In the genomic region with DNA sequence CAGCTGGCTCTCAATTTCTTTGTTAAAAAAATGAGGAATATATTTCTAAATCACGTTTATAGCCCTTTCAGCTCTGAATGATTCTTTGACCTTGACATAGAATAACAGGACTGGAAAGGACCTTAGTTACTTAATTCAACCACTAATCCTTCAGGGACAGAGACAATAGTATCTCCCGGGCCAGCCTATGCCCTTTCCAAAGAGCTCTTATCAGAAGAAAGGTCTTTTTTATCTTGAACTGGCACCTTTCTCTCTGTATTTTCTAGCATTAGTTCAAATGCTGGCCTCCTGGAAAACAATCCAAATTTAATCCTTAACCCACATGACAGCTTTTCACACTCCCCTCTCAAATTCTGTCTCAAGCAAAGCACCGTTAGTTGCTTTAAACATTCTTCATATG, we compare ENCODE assay signal across 34 cellular contexts.
"Had no signal": no experiment of that assay in that cellular context is flagged by ENCODE, and none has a peak within 500 bp of the region (broad histone marks: within the 10 kb centered on the region; RNA-seq: fewer than 3 reads in every experiment).

No MANE protein-coding gene starts in this region.

- H3K27me3 ChIP-seq: ascending aorta, ovary, right lobe of liver, testis had no signal

- DNase-seq: activated CD4-positive, alpha-beta memory T cell treated with anti-CD3 and anti-CD28 coated beads for 36 hours; activated CD4-positive, alpha-beta T cell treated with anti-CD3 and anti-CD28 coated beads, Interleukin-2, amount 10 ng/mL, durations not matched to agents 24 days and 14 days; activated CD4-positive, CD25-positive, alpha-beta regulatory T cell treated with anti-CD3 and anti-CD28 coated beads, Interleukin-2, amount 50 U/mL, for 72 hours; activated CD8-positive, alpha-beta memory T cell treated with anti-CD3 and anti-CD28 coated beads, Interleukin-2, amount 50 U/mL, for 4 hours; activated gamma-delta T cell; activated naive CD4-positive, alpha-beta T cell treated with anti-CD3 and anti-CD28 coated beads, Interleukin-2, amount 10 ng/mL, durations not matched to agents 7 days and 5 days; activated naive CD8-positive, alpha-beta T cell treated with anti-CD3 and anti-CD28 coated beads, Interleukin-2, amount 10 ng/mL, durations not matched to agents 7 days and 5 days; activated T-cell treated with anti-CD3 and anti-CD28 coated beads, Interleukin-2, amount 50 U/mL, for 24 hours; cortex of kidney; effector memory CD8-positive, alpha-beta T cell; foreskin fibroblast; head of caudate nucleus; hippocampal formation; left cardiac atrium; left ventricle myocardium superior; naive B cell; nephron progenitor cell; ovary; right lobe of liver; stimulated activated CD4-positive, alpha-beta T cell treated with anti-CD3 and anti-CD28 coated beads, Interleukin-12 subunit alpha, Interleukin-12 subunit beta, amount 100 ng/mL, for 4 hours; stimulated activated CD4-positive, alpha-beta T cell treated with anti-CD3 and anti-CD28 coated beads, Interleukin-4, amount 100 ng/mL, for 1 hour; stimulated activated naive CD8-positive, alpha-beta T cell treated with anti-CD3 and anti-CD28 coated beads, Interleukin-15, Interleukin-2, amounts not matched to agents 100 U/mL and 50 U/mL, for 24 hours; testis; trophoblast cell had no signal

- H3K4me3 ChIP-seq: ascending aorta, ovary, right lobe of liver, skin epidermis, testis had no signal

- H3K9me3 ChIP-seq: ascending aorta, ovary, right lobe of liver, testis had no signal

- H3K36me3 Mint-ChIP-seq: activated CD4-positive, alpha-beta memory T cell treated with anti-CD3 and anti-CD28 coated beads for 36 hours; activated naive CD4-positive, alpha-beta T cell treated with anti-CD3 and anti-CD28 coated beads, Interleukin-2, amount 10 ng/mL, durations not matched to agents 7 days and 5 days; brain; mesothelial cell of epicardium; naive B cell had no signal

- H3K4me3 Mint-ChIP-seq: activated CD4-positive, alpha-beta memory T cell treated with anti-CD3 and anti-CD28 coated beads for 36 hours; activated CD4-positive, alpha-beta T cell treated with anti-CD3 and anti-CD28 coated beads, Interleukin-2, amount 10 ng/mL, durations not matched to agents 24 days and 14 days; activated naive CD4-positive, alpha-beta T cell treated with anti-CD3 and anti-CD28 coated beads, Interleukin-2, amount 10 ng/mL, durations not matched to agents 7 days and 5 days; activated naive CD8-positive, alpha-beta T cell treated with anti-CD3 and anti-CD28 coated beads, Interleukin-2, amount 10 ng/mL, durations not matched to agents 7 days and 5 days; activated T-cell treated with anti-CD3 and anti-CD28 coated beads, Interleukin-2, amount 50 U/mL, for 24 hours; brain; effector memory CD8-positive, alpha-beta T cell; mesothelial cell of epicardium; naive B cell; nephron progenitor cell; T-helper 2 cell treated with Interferon-gamma antibody and Interleukin-4, amounts not matched to agents 5 μg/mL and 100 μg/mL, for 36 hours had no signal

- H3K4me1 ChIP-seq: ascending aorta, right lobe of liver, testis had no signal

- H3K9me3 Mint-ChIP-seq: activated CD4-positive, alpha-beta T cell treated with anti-CD3 and anti-CD28 coated beads, Interleukin-2, amount 10 ng/mL, durations not matched to agents 24 days and 14 days; activated naive CD4-positive, alpha-beta T cell treated with anti-CD3 and anti-CD28 coated beads, Interleukin-2, amount 10 ng/mL, durations not matched to agents 7 days and 5 days; activated T-cell treated with anti-CD3 and anti-CD28 coated beads, Interleukin-2, amount 50 U/mL, for 24 hours; effector memory CD8-positive, alpha-beta T cell; T-helper 2 cell treated with Interferon-gamma antibody and Interleukin-4, amounts not matched to agents 5 μg/mL and 100 μg/mL, for 36 hours had no signal

- H3K27ac Mint-ChIP-seq: activated CD4-positive, alpha-beta memory T cell treated with anti-CD3 and anti-CD28 coated beads for 36 hours; activated CD4-positive, alpha-beta T cell treated with anti-CD3 and anti-CD28 coated beads, Interleukin-2, amount 10 ng/mL, durations not matched to agents 24 days and 14 days; activated naive CD4-positive, alpha-beta T cell treated with anti-CD3 and anti-CD28 coated beads, Interleukin-2, amount 10 ng/mL, durations not matched to agents 7 days and 5 days; activated naive CD8-positive, alpha-beta T cell treated with anti-CD3 and anti-CD28 coated beads, Interleukin-2, amount 10 ng/mL, durations not matched to agents 7 days and 5 days; activated T-cell treated with anti-CD3 and anti-CD28 coated beads, Interleukin-2, amount 50 U/mL, for 24 hours; effector memory CD8-positive, alpha-beta T cell; mesothelial cell of epicardium; naive B cell; nephron progenitor cell; progenitor cell of endocrine pancreas; T-helper 2 cell treated with Interferon-gamma antibody and Interleukin-4, amounts not matched to agents 5 μg/mL and 100 μg/mL, for 36 hours had no signal

- FAIRE-seq: endothelial cell of umbilical vein, keratinocyte, urothelium cell line had no signal

- H3K36me3 ChIP-seq: ascending aorta, ovary, right lobe of liver had no signal

- H3K4me1 Mint-ChIP-seq: brain, nephron progenitor cell had no signal

- H3K27ac ChIP-seq: ascending aorta, ovary, right lobe of liver, skin epidermis, testis had no signal

- ATAC-seq: effector memory CD8-positive, alpha-beta T cell; esophagus mucosa; left cardiac atrium; left ventricle myocardium superior; right lobe of liver; stimulated activated naive CD8-positive, alpha-beta T cell treated with anti-CD3 and anti-CD28 coated beads, Interleukin-15, Interleukin-2, amounts not matched to agents 100 U/mL and 50 U/mL, for 24 hours had no signal
